ENCODE assay signal across 22 cellular contexts in genomic region chr10:121495719-121496118, GRCh38.
DNase-seq lines count a peak whose midpoint lies in the region; ATAC-seq, FAIRE-seq and TF ChIP-seq lines count a peak whose summit lies in the region.
"Had no signal": no experiment of that assay in that cellular context is flagged by ENCODE, and none has a peak within 500 bp of the region (broad histone marks: within the 10 kb centered on the region; RNA-seq: fewer than 3 reads in every experiment).

No MANE protein-coding gene starts in this region.

- DNase-seq in DMS79 (lab: John Stamatoyannopoulos, UW) (peak; percentile 2), DMS79 treated with DMSO at 0.1 percent for 48 hours (lab: John Stamatoyannopoulos, UW) (no peak), islet precursor cell (peak; percentile 85), nephron progenitor cell (no peak), urothelium cell line (ENCODE audit: low spot score) (peak; percentile 18), HK-2 (ENCODE audit: unreplicated experiment) (no peak)
- DNase-seq: Calu3; CD4-positive, CD25-positive, alpha-beta regulatory T cell; DND-41; GF-D8; NCI-H2081 treated with DMSO at 0.1 percent for 48 hours; NCI-H2227 treated with DMSO at 0.1 percent for 48 hours; NCI-H524; Peyer's patch; Right ventricle myocardium superior had no signal

- H3K27ac Mint-ChIP-seq in nephron progenitor cell, result peak overlapping the region; percentile 36
- H3K27ac Mint-ChIP-seq: B cell; CD4-positive, CD25-positive, alpha-beta regulatory T cell; GM23338 had no signal

- H3K4me3 Mint-ChIP-seq in nephron progenitor cell, result no peak overlapping the region
- H3K4me3 Mint-ChIP-seq: B cell; CD4-positive, CD25-positive, alpha-beta regulatory T cell; GM23338 had no signal

- no peaks in the 10 kb centered on the region for H3K27me3 Mint-ChIP-seq in nephron progenitor cell (ENCODE audit: low read depth, poor library complexity)
- H3K27me3 Mint-ChIP-seq: CD4-positive, CD25-positive, alpha-beta regulatory T cell had no signal

- H3K4me1 Mint-ChIP-seq in nephron progenitor cell, result peaks cover 65% of the 10 kb centered on the region
- H3K4me1 Mint-ChIP-seq: B cell; CD4-positive, CD25-positive, alpha-beta regulatory T cell had no signal

- H3K36me3 Mint-ChIP-seq in nephron progenitor cell (ENCODE audit: low read depth), result peaks cover 89% of the 10 kb centered on the region
- H3K36me3 Mint-ChIP-seq: CD4-positive, CD25-positive, alpha-beta regulatory T cell had no signal

- TF ChIP-seq CTCF in nephron progenitor cell (IDR thresholded peaks at IDR 0.05), result no peak

- no peaks in the 10 kb centered on the region for H3K9me3 Mint-ChIP-seq in nephron progenitor cell
- H3K9me3 Mint-ChIP-seq: GM23338 had no signal

- FAIRE-seq in urothelium cell line (lab: Jason Lieb, UNC), result no peak
- FAIRE-seq: GM12891, GM18507, K562 had no signal

- ATAC-seq in GM21515 (IDR thresholded peaks at IDR 0.05; ENCODE audit: unreplicated experiment), result no peak
- no peak for ATAC-seq in GM21526 (IDR thresholded peaks at IDR 0.05; ENCODE audit: low FRiP score, unreplicated experiment)
- ATAC-seq: GM23338, K562 had no signal

Comparison
In these comparisons a context has a peak if more than half of its experiments do, and no peak if none do; other contexts are left out.
1. DNase-seq: peak in DMS79 (single experiment), islet precursor cell (single experiment) and urothelium cell line (single experiment); none in DMS79 treated with DMSO at 0.1 percent for 48 hours (single experiment), nephron progenitor cell (single experiment) and HK-2 (single experiment).